ENCODE assay signal across 10 cellular contexts in the genomic region with DNA sequence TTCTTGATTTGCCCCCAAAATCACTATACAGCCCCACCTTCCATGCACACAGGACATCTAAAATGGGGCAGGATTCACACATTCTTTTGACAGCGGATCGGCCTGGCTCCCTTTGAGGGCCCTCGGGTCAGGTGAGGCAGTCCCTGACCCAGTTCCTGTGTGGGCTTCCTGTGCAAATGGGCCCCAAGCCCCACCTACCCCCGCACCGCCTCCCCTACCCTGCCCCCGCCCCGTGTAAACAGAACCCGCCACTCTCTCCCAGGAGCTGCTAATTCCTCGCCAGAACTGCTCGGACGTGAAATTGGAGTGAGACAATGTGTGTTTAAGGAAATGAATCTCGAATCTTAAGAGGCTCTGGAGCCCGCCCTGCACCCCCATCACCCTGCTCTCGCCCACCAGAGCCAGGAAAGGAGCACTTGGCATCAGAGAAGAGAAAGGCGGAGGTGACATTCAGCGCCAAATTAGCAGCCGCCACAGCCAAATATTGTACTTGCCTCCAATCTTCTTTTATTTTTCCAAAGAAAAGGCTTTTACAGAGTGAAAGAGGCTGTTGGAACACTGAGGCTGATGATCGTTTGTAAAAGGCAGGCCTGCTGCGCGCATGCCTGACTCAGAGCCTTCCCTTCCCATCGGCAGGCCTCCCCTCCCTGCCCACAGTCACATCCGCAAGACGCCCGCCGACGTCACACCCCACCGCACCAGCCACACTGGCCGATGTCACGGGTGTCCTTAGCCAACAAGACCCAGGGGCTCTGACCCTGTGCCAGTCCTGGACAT. TPM values are rescaled to one million over a fixed set of nuclear protein-coding genes. Genes with fewer than 3 reads are reported as not detected.
DNase-seq lines count a peak whose midpoint lies in the region; ATAC-seq lines count a peak whose summit lies in the region.
"Had no signal": no experiment of that assay in that cellular context is flagged by ENCODE, and none has a peak within 500 bp of the region (broad histone marks: within the 10 kb centered on the region; RNA-seq: fewer than 3 reads in every experiment).

No MANE protein-coding gene starts in this region.

- H3K9ac ChIP-seq in BLaER1, result 0 out of 2 replicates have a peak overlapping the region, but pooled peaks have one; percentile 10

- H3K4me3 ChIP-seq in BLaER1 (no peak overlapping the region), mononuclear cell (ENCODE audit: low read length) (peak overlapping the region; percentile 24)
- H3K4me3 ChIP-seq: SJSA1 had no signal

- ATAC-seq in activated CD4-positive, alpha-beta T cell treated with anti-CD3 and anti-CD28 coated beads for 36 hours, result peak; percentile 95
- no peak for ATAC-seq in HG03095 (IDR thresholded peaks at IDR 0.05; ENCODE audit: unreplicated experiment)

- H3K27ac Mint-ChIP-seq in activated CD4-positive, alpha-beta T cell treated with anti-CD3 and anti-CD28 coated beads for 36 hours, result peak overlapping the region; percentile 87

- no peaks in the 10 kb centered on the region for H3K36me3 Mint-ChIP-seq in activated CD4-positive, alpha-beta T cell treated with anti-CD3 and anti-CD28 coated beads for 36 hours (ENCODE audit: low read depth)

- H3K27ac ChIP-seq in BLaER1, result peak overlapping the region; percentile 19; the same call in 1 of the 2 replicates
- H3K27ac ChIP-seq: SJSA1 had no signal

- peak overlapping the region; percentile 71 for H3K4me3 Mint-ChIP-seq in activated CD4-positive, alpha-beta T cell treated with anti-CD3 and anti-CD28 coated beads for 36 hours

- DNase-seq in activated CD4-positive, alpha-beta T cell treated with anti-CD3 and anti-CD28 coated beads for 36 hours, result peak; percentile 86
- peak; percentile 23 for DNase-seq in cerebellar cortex (ENCODE audit: low spot score)
- peak; percentile 40 to 54 for DNase-seq in stimulated activated CD8-positive, alpha-beta memory T cell treated with anti-CD3 and anti-CD28 coated beads, Interleukin-2, amount 100 ng/mL, for 1 hour (ENCODE audit: low read depth in 2 of 2)
- DNase-seq in GM19240 (ENCODE audit: insufficient read length, low spot score), result no peak
- DNase-seq in NCI-H187 treated with DMSO at 0.1 percent for 48 hours (lab: John Stamatoyannopoulos, UW), result no peak
- DNase-seq: DND-41 had no signal

- CTCF ChIA-PET in activated CD4-positive, alpha-beta T cell treated with anti-CD3 and anti-CD28 coated beads for 36 hours (lab: Charles Lee), result interaction anchor here (0.5 kb wide), 1 partner anchor 203 kb away, joined by 3 read pairs; no protein-coding TSS in a partner anchor

- H3K9me3 ChIP-seq in BLaER1 (no peaks in the 10 kb centered on the region), mononuclear cell (ENCODE audit: low read depth, low read length) (no peaks in the 10 kb centered on the region)
- H3K9me3 ChIP-seq: SJSA1 had no signal

- H3K4me2 ChIP-seq in BLaER1, result peak overlapping the region; percentile 70

- H3K4me1 ChIP-seq in BLaER1 (peaks cover 31% of the 10 kb centered on the region), mononuclear cell (ENCODE audit: insufficient read depth, low read length) (peaks cover 27% of the 10 kb centered on the region)
- H3K4me1 ChIP-seq: SJSA1 had no signal

- intact Hi-C loops in activated CD4-positive, alpha-beta T cell treated with anti-CD3 and anti-CD28 coated beads for 36 hours (cut with DNase I, micrococcal nuclease), result no loop called here

- POLR2A ChIA-PET in activated CD4-positive, alpha-beta T cell treated with anti-CD3 and anti-CD28 coated beads for 36 hours (lab: Charles Lee), result no interaction called here

- H3K27me3 ChIP-seq in BLaER1, result no peaks in the 10 kb centered on the region
- H3K27me3 ChIP-seq in mononuclear cell (ENCODE audit: insufficient read depth, low read length), result no peaks in the 10 kb centered on the region

- H3K9me3 Mint-ChIP-seq in activated CD4-positive, alpha-beta T cell treated with anti-CD3 and anti-CD28 coated beads for 36 hours (ENCODE audit: low read depth), result no peaks in the 10 kb centered on the region

- peaks cover 14% of the 10 kb centered on the region for H3K4me1 Mint-ChIP-seq in activated CD4-positive, alpha-beta T cell treated with anti-CD3 and anti-CD28 coated beads for 36 hours

- no peaks in the 10 kb centered on the region for H3K36me3 ChIP-seq in BLaER1
- H3K36me3 ChIP-seq: SJSA1 had no signal

- no peaks in the 10 kb centered on the region for H4K20me1 ChIP-seq in BLaER1

- H3K27me3 Mint-ChIP-seq in activated CD4-positive, alpha-beta T cell treated with anti-CD3 and anti-CD28 coated beads for 36 hours, result no peaks in the 10 kb centered on the region

RNA-seq across cellular contexts. Expression of gene CACNA2D2, which starts 53.1 kb away (rescaled TPM):
- total RNA-seq in activated CD4-positive, alpha-beta T cell treated with anti-CD3 and anti-CD28 coated beads for 36 hours, result 1 to 10 TPM; 1.1 to 1.5 TPM
- total RNA-seq in mononuclear cell, result 1.5 TPM
- total RNA-seq: SJSA1 had no signal

Comparison
In these comparisons a context has a peak if more than half of its experiments do, and no peak if none do; other contexts are left out.
1. DNase-seq: peak in activated CD4-positive, alpha-beta T cell treated with anti-CD3 and anti-CD28 coated beads for 36 hours (single experiment), cerebellar cortex (single experiment) and stimulated activated CD8-positive, alpha-beta memory T cell treated with anti-CD3 and anti-CD28 coated beads, Interleukin-2, amount 100 ng/mL, for 1 hour (2 of 2); none in GM19240 (single experiment) and NCI-H187 treated with DMSO at 0.1 percent for 48 hours (single experiment).